ENCODE assay signal across 24 cellular contexts in genomic region chr4:148353571-148353970, GRCh38.
"Had no signal": no experiment of that assay in that cellular context is flagged by ENCODE, and none has a peak within 500 bp of the region (broad histone marks: within the 10 kb centered on the region; RNA-seq: fewer than 3 reads in every experiment).

No MANE protein-coding gene starts in this region.

- ATAC-seq: effector memory CD8-positive, alpha-beta T cell; esophagus mucosa; foreskin keratinocyte; gastrocnemius medialis; gastroesophageal sphincter; heart left ventricle; heart right ventricle had no signal

- H3K27me3 ChIP-seq: colonic mucosa, dorsolateral prefrontal cortex, esophagus muscularis mucosa, esophagus squamous epithelium, foreskin keratinocyte, gastrocnemius medialis, gastroesophageal sphincter, heart left ventricle, heart right ventricle had no signal

- H3K27ac ChIP-seq: colonic mucosa, coronary artery, dorsolateral prefrontal cortex, epithelial cell of prostate, esophagus muscularis mucosa, esophagus squamous epithelium, foreskin keratinocyte, gastrocnemius medialis, gastroesophageal sphincter, heart left ventricle, heart right ventricle had no signal

- H3K4me3 Mint-ChIP-seq: dendritic cell treated with granulocyte-macrophage colony-stimulating factor and Interleukin-4, amounts not matched to agents 40 ng/mL and 50 ng/mL, for 4 days; effector memory CD8-positive, alpha-beta T cell; endodermal cell had no signal

- H3K9me3 ChIP-seq: colonic mucosa, esophagus muscularis mucosa, esophagus squamous epithelium, gastrocnemius medialis, gastroesophageal sphincter, heart left ventricle, heart right ventricle had no signal

- H3K4me1 ChIP-seq: colonic mucosa, esophagus squamous epithelium, foreskin keratinocyte, gastroesophageal sphincter had no signal

- H3K9me3 Mint-ChIP-seq: dendritic cell treated with granulocyte-macrophage colony-stimulating factor and Interleukin-4, amounts not matched to agents 40 ng/mL and 50 ng/mL, for 4 days; effector memory CD8-positive, alpha-beta T cell; endodermal cell had no signal

- H3K27ac Mint-ChIP-seq: dendritic cell treated with granulocyte-macrophage colony-stimulating factor and Interleukin-4, amounts not matched to agents 40 ng/mL and 50 ng/mL, for 4 days; effector memory CD8-positive, alpha-beta T cell; endodermal cell had no signal

- DNase-seq: colonic mucosa; cortex of kidney; dorsolateral prefrontal cortex; effector CD4-positive, alpha-beta T cell; effector CD8-positive, alpha-beta T cell; effector memory CD4-positive, alpha-beta T cell; effector memory CD8-positive, alpha-beta T cell; endodermal cell; erythroblast; esophagus squamous epithelium; foreskin fibroblast; foreskin keratinocyte; foreskin melanocyte; gastrocnemius medialis; glutamatergic neuron; head of caudate nucleus; heart left ventricle; heart right ventricle had no signal

- H3K27me3 Mint-ChIP-seq: dendritic cell treated with granulocyte-macrophage colony-stimulating factor and Interleukin-4, amounts not matched to agents 40 ng/mL and 50 ng/mL, for 4 days; effector memory CD8-positive, alpha-beta T cell had no signal

- H3K36me3 ChIP-seq: colonic mucosa, esophagus muscularis mucosa, esophagus squamous epithelium, gastrocnemius medialis, gastroesophageal sphincter, heart left ventricle, heart right ventricle had no signal

- H3K4me3 ChIP-seq: colonic mucosa, coronary artery, dorsolateral prefrontal cortex, esophagus muscularis mucosa, esophagus squamous epithelium, gastrocnemius medialis, gastroesophageal sphincter, heart left ventricle, heart right ventricle had no signal
